ENCODE assay signal across 1 cellular context in the genomic region with DNA sequence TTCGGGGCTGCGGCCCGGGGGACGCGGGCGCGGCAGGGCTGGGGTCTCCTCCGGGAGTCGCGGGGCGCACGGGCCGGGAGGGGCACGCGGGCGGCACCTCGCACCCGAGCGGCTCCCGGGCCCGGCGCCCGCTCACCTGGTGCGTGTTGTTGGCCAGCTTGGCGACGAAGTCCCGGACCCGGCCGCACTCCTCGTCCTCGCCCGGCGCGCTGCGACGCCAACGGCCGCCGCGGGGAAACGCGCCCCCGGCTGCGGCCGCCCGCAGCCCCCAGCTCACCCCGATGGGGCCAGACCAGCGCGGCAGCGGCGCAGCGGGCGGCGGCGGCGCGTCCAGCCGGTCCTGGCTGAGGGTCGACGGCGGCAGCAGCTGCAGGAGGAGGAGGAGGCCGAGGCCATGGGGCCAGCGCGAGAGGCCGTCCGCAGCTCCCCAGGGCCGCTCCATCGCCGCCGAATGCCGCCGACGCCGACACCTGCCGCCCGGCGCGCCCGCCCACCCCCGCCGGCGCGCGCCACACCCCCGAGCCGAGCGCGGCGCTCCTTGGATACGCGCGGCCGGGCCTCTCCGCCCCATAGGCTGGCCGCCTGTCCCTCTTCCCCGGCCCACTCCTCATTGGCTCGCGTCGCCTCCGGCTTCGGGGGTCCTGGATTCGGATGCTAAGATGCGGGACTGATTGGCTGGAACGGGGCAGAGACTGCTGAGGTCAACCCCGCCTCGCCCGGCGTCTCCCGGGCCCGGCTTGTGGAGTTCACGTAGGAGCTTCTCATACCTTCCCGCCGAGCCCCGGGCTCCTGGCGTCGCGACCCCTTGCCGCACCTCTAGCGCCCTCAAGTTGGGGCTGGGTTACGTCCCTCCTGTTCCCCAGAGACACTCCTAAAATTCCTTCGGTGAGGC.
TF ChIP-seq lines count a peak whose summit lies in the region.

TSS of gene SORT1 (minus strand) at position 468 of the 892 bp plus-strand sequence. CDS start at position 442, 26 bp downstream.

TF ChIP-seq in HepG2, 621 proteins besides CTCF, POLR2A, EP300 and RAD21 (continued from another document):
- TF ChIP-seq, protein P1, sequence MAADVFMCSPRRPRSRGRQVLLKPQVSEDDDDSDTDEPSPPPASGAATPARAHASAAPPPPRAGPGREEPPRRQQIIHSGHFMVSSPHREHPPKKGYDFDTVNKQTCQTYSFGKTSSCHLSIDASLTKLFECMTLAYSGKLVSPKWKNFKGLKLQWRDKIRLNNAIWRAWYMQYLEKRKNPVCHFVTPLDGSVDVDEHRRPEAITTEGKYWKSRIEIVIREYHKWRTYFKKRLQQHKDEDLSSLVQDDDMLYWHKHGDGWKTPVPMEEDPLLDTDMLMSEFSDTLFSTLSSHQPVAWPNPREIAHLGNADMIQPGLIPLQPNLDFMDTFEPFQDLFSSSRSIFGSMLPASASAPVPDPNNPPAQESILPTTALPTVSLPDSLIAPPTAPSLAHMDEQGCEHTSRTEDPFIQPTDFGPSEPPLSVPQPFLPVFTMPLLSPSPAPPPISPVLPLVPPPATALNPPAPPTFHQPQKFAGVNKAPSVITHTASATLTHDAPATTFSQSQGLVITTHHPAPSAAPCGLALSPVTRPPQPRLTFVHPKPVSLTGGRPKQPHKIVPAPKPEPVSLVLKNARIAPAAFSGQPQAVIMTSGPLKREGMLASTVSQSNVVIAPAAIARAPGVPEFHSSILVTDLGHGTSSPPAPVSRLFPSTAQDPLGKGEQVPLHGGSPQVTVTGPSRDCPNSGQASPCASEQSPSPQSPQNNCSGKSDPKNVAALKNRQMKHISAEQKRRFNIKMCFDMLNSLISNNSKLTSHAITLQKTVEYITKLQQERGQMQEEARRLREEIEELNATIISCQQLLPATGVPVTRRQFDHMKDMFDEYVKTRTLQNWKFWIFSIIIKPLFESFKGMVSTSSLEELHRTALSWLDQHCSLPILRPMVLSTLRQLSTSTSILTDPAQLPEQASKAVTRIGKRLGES (CRISPR knock-in tag; IDR thresholded peaks at IDR 0.05; ENCODE audit: borderline replicate concordance): no peak
- TF ChIP-seq RERE (CRISPR knock-in tag; IDR thresholded peaks at IDR 0.05; ENCODE audit: low read depth) (no peak), HNF4G (IDR thresholded peaks at IDR 0.05; ENCODE audit: borderline replicate concordance, low read depth, low read length) (no peak), HNF4G (CRISPR knock-in tag; IDR thresholded peaks at IDR 0.05; ENCODE audit: borderline replicate concordance, low read depth) (no peak), TBL1XR1 (IDR thresholded peaks at IDR 0.05; ENCODE audit: borderline replicate concordance, low read length, partially characterized antibody) (no peak), ZBTB20 (CRISPR knock-in tag; IDR thresholded peaks at IDR 0.05; ENCODE audit: borderline replicate concordance, low read depth) (no peak), TEAD3 (CRISPR knock-in tag; optimal IDR thresholded peaks at IDR 0.05; ENCODE audit: borderline replicate concordance) (peak; percentile 45), EED (CRISPR knock-in tag; IDR thresholded peaks at IDR 0.05) (no peak), SOX5 (CRISPR knock-in tag; IDR thresholded peaks at IDR 0.05; ENCODE audit: borderline replicate concordance) (no peak; the same call in 1 of the 2 replicates), SMARCC2 (IDR thresholded peaks at IDR 0.05) (no peak), ZNF841 (CRISPR knock-in tag; IDR thresholded peaks at IDR 0.05; ENCODE audit: borderline replicate concordance) (no peak), ZBTB3 (CRISPR knock-in tag; IDR thresholded peaks at IDR 0.05; ENCODE audit: borderline replicate concordance, low read depth) (no peak), KDM5B (CRISPR knock-in tag; IDR thresholded peaks at IDR 0.05; ENCODE audit: borderline replicate concordance) (no peak), PCBP1 (IDR thresholded peaks at IDR 0.05; ENCODE audit: borderline replicate concordance, low read depth, low read length) (no peak), SKI (IDR thresholded peaks at IDR 0.05; ENCODE audit: partially characterized antibody) (peak; percentile 67), THAP11 (CRISPR knock-in tag; IDR thresholded peaks at IDR 0.05) (peak; percentile 53), ZFAT (CRISPR knock-in tag; conservative IDR thresholded peaks at IDR 0.05) (no peak), ZNF496 (CRISPR knock-in tag; IDR thresholded peaks at IDR 0.05; ENCODE audit: insufficient replicate concordance) (no peak), ZBTB39 (CRISPR knock-in tag; IDR thresholded peaks at IDR 0.05) (no peak), ZNF441 (CRISPR knock-in tag; IDR thresholded peaks at IDR 0.05; ENCODE audit: borderline replicate concordance) (no peak), STAG1 (CRISPR knock-in tag; IDR thresholded peaks at IDR 0.05) (peak; percentile 68), ZNF652 (CRISPR knock-in tag; IDR thresholded peaks at IDR 0.05; ENCODE audit: borderline replicate concordance, low read depth) (no peak), ZNF281 (CRISPR knock-in tag; IDR thresholded peaks at IDR 0.05; ENCODE audit: borderline replicate concordance) (no peak), ZNF143 (CRISPR knock-in tag; IDR thresholded peaks at IDR 0.05) (no peak), KLF11 (CRISPR knock-in tag; IDR thresholded peaks at IDR 0.05) (no peak), MYNN (CRISPR knock-in tag; IDR thresholded peaks at IDR 0.05; ENCODE audit: low read depth) (peak; percentile 83; the same call in 1 of the 2 replicates), CBX5 (CRISPR knock-in tag; IDR thresholded peaks at IDR 0.05; ENCODE audit: borderline replicate concordance) (no peak), RORA (CRISPR knock-in tag; IDR thresholded peaks at IDR 0.05) (no peak), MAZ (IDR thresholded peaks at IDR 0.05; ENCODE audit: borderline replicate concordance, low read depth, low read length) (no peak), MAZ (CRISPR knock-in tag; IDR thresholded peaks at IDR 0.05; ENCODE audit: low read depth) (peak; percentile 74), ZNF44 (CRISPR knock-in tag; IDR thresholded peaks at IDR 0.05) (no peak), BRF2 (CRISPR knock-in tag; IDR thresholded peaks at IDR 0.05) (no peak), EZH2 (conservative IDR thresholded peaks at IDR 0.05; ENCODE audit: low read depth, low read length) (no peak), ZNF468 (CRISPR knock-in tag; IDR thresholded peaks at IDR 0.05) (no peak), MAX (IDR thresholded peaks at IDR 0.05) (no peak; the same call in 1 of the 2 replicates)
- TF ChIP-seq, protein P2, sequence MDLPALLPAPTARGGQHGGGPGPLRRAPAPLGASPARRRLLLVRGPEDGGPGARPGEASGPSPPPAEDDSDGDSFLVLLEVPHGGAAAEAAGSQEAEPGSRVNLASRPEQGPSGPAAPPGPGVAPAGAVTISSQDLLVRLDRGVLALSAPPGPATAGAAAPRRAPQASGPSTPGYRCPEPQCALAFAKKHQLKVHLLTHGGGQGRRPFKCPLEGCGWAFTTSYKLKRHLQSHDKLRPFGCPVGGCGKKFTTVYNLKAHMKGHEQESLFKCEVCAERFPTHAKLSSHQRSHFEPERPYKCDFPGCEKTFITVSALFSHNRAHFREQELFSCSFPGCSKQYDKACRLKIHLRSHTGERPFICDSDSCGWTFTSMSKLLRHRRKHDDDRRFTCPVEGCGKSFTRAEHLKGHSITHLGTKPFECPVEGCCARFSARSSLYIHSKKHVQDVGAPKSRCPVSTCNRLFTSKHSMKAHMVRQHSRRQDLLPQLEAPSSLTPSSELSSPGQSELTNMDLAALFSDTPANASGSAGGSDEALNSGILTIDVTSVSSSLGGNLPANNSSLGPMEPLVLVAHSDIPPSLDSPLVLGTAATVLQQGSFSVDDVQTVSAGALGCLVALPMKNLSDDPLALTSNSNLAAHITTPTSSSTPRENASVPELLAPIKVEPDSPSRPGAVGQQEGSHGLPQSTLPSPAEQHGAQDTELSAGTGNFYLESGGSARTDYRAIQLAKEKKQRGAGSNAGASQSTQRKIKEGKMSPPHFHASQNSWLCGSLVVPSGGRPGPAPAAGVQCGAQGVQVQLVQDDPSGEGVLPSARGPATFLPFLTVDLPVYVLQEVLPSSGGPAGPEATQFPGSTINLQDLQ (CRISPR knock-in tag; IDR thresholded peaks at IDR 0.05): no peak
- TF ChIP-seq, protein P3, sequence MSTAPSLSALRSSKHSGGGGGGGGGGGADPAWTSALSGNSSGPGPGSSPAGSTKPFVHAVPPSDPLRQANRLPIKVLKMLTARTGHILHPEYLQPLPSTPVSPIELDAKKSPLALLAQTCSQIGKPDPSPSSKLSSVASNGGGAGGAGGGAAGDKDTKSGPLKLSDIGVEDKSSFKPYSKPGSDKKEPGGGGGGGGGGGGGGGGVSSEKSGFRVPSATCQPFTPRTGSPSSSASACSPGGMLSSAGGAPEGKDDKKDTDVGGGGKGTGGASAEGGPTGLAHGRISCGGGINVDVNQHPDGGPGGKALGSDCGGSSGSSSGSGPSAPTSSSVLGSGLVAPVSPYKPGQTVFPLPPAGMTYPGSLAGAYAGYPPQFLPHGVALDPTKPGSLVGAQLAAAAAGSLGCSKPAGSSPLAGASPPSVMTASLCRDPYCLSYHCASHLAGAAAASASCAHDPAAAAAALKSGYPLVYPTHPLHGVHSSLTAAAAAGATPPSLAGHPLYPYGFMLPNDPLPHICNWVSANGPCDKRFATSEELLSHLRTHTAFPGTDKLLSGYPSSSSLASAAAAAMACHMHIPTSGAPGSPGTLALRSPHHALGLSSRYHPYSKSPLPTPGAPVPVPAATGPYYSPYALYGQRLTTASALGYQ (CRISPR knock-in tag; IDR thresholded peaks at IDR 0.05): no peak
